Comparison of ENCODE assay signal across 8 cellular contexts in genomic region chr3:151146071-151146730, GRCh38. TPM values are rescaled to one million over a fixed set of nuclear protein-coding genes. Genes with fewer than 3 reads are reported as not detected.
DNase-seq lines count a peak whose midpoint lies in the region; ATAC-seq and TF ChIP-seq lines count a peak whose summit lies in the region.

No MANE protein-coding gene starts in this region.

- no peaks in the 10 kb centered on the region for H3K9me3 ChIP-seq in KOPT-K1 (ENCODE audit: insufficient read depth, low read length, poor library complexity, severe bottlenecking)
- no peaks in the 10 kb centered on the region for H3K9me3 ChIP-seq in OCI-LY3 (ENCODE audit: insufficient read depth, low read length)

- in situ Hi-C loops in G401 (cut with HindIII; ENCODE audit: low sequenced_read_pairs), result no loop called here

- peak overlapping the region; percentile 6 for H3K27ac ChIP-seq in KOPT-K1 (ENCODE audit: low read depth, low read length, poor library complexity, severe bottlenecking)
- H3K27ac ChIP-seq in OCI-LY3 (ENCODE audit: low read length), result no peak overlapping the region

- no peak overlapping the region for H2AFZ ChIP-seq in OCI-LY3 (ENCODE audit: low read depth, low read length)

- H3K9me3 Mint-ChIP-seq in activated T-cell treated with anti-CD3 and anti-CD28 coated beads, Interleukin-2, amount 50 U/mL, for 72 hours, result no peaks in the 10 kb centered on the region
- H3K9me3 Mint-ChIP-seq in nephron (no peaks in the 10 kb centered on the region), type B pancreatic cell (no peaks in the 10 kb centered on the region)

- ATAC-seq in GM21825 (IDR thresholded peaks at IDR 0.05; ENCODE audit: unreplicated experiment), result peak; percentile 95
- peak; percentile 89 to 90 for ATAC-seq in activated T-cell treated with anti-CD3 and anti-CD28 coated beads, Interleukin-2, amount 50 U/mL, for 72 hours (replicated peaks in 1 of 2)

- no peak overlapping the region for H3K27ac Mint-ChIP-seq in activated T-cell treated with anti-CD3 and anti-CD28 coated beads, Interleukin-2, amount 50 U/mL, for 72 hours
- H3K27ac Mint-ChIP-seq in nephron (no peak overlapping the region), type B pancreatic cell (no peak overlapping the region)

- H3K4me3 Mint-ChIP-seq in activated T-cell treated with anti-CD3 and anti-CD28 coated beads, Interleukin-2, amount 50 U/mL, for 72 hours, result no peak overlapping the region
- H3K4me3 Mint-ChIP-seq in nephron (no peak overlapping the region), type B pancreatic cell (no peak overlapping the region)

- H3K27me3 ChIP-seq in OCI-LY3 (ENCODE audit: low read depth, low read length), result no peaks in the 10 kb centered on the region

- no peaks in the 10 kb centered on the region for H3K79me2 ChIP-seq in OCI-LY3 (ENCODE audit: low read length)

- peak overlapping the region; percentile 92 for H3K4me2 ChIP-seq in OCI-LY3 (ENCODE audit: low read length)

- H3K27me3 Mint-ChIP-seq in activated T-cell treated with anti-CD3 and anti-CD28 coated beads, Interleukin-2, amount 50 U/mL, for 72 hours (ENCODE audit: low read depth), result peaks cover 12% of the 10 kb centered on the region
- H3K27me3 Mint-ChIP-seq in nephron (ENCODE audit: low read depth) (no peaks in the 10 kb centered on the region), type B pancreatic cell (peaks cover 2% of the 10 kb centered on the region)

- H4K20me1 ChIP-seq in OCI-LY3 (ENCODE audit: insufficient read depth, low read length), result no peaks in the 10 kb centered on the region

- peak overlapping the region; percentile 38 for H3K9ac ChIP-seq in OCI-LY3 (ENCODE audit: low read length)

- peaks cover 32% of the 10 kb centered on the region for H3K4me1 ChIP-seq in OCI-LY3 (ENCODE audit: low read length)

- peak; percentile 98 for TF ChIP-seq CTCF in OCI-LY3 (IDR thresholded peaks at IDR 0.05; ENCODE audit: low read depth, low read length)
- peak; percentile 91 for TF ChIP-seq CTCF in fibroblast of pulmonary artery (IDR thresholded peaks at IDR 0.05; ENCODE audit: low read length, missing control alignments)
- peak; percentile 90 to 95 (median 92) for TF ChIP-seq CTCF in nephron (IDR thresholded peaks at IDR 0.05; ENCODE audit: unreplicated experiment in 3 of 3)
- peak; percentile 91 for TF ChIP-seq CTCF in type B pancreatic cell (conservative IDR thresholded peaks at IDR 0.05)

- H3K36me3 ChIP-seq in KOPT-K1 (ENCODE audit: insufficient read depth, low read length), result peaks cover 4% of the 10 kb centered on the region; the same call in 1 of the 2 replicates
- no peaks in the 10 kb centered on the region for H3K36me3 ChIP-seq in OCI-LY3 (replicated peaks; ENCODE audit: low read depth, low read length)

- peaks cover 12% of the 10 kb centered on the region for H3K4me1 Mint-ChIP-seq in activated T-cell treated with anti-CD3 and anti-CD28 coated beads, Interleukin-2, amount 50 U/mL, for 72 hours (ENCODE audit: low read depth)
- H3K4me1 Mint-ChIP-seq in nephron (peaks cover 18% of the 10 kb centered on the region), type B pancreatic cell (ENCODE audit: unreplicated experiment) (no peaks in the 10 kb centered on the region)

- DNase-seq in G401 (ENCODE audit: low spot score) (peak; percentile 84), fibroblast of pulmonary artery (ENCODE audit: low read depth) (peak; percentile 82), type B pancreatic cell (ENCODE audit: extremely low spot score, unreplicated experiment) (no peak)
- DNase-seq in activated T-cell treated with anti-CD3 and anti-CD28 coated beads, Interleukin-2, amount 50 U/mL, for 72 hours, result peak; percentile 56 to 58

- H3K4me3 ChIP-seq in OCI-LY3 (ENCODE audit: low read length) (peak overlapping the region; percentile 73), fibroblast of pulmonary artery (replicated peaks; ENCODE audit: low read depth, low read length) (no peak overlapping the region)

- H3K36me3 Mint-ChIP-seq in activated T-cell treated with anti-CD3 and anti-CD28 coated beads, Interleukin-2, amount 50 U/mL, for 72 hours (ENCODE audit: insufficient read depth in 2 of 2), result no peaks in the 10 kb centered on the region
- H3K36me3 Mint-ChIP-seq in nephron (ENCODE audit: low read depth), result peaks cover 6% of the 10 kb centered on the region
- no peaks in the 10 kb centered on the region for H3K36me3 Mint-ChIP-seq in type B pancreatic cell

RNA-seq across cellular contexts. Expression of gene GPR171, which starts 56.8 kb away (rescaled TPM):
- total RNA-seq in G401 (2014; rRNA removed; shearing (Covaris generic)), result not detected in 2 replicates
- total RNA-seq in activated T-cell treated with anti-CD3 and anti-CD28 coated beads, Interleukin-2, amount 50 U/mL, for 72 hours, result 100 to 1,000 TPM in 1 of 2 donors, 10 to 100 TPM in 1; 83.7 to 101 TPM
- not detected in 2 replicates for total RNA-seq in type B pancreatic cell (ENCODE audit: low replicate concordance)

Comparison
In these comparisons a context has a peak if more than half of its experiments do, and no peak if none do; other contexts are left out.
1. RNA of gene GPR171, which starts 56.8 kb away (total RNA-seq): 83.7 to 101 TPM in activated T-cell treated with anti-CD3 and anti-CD28 coated beads, Interleukin-2, amount 50 U/mL, for 72 hours; not detected in G401 and not detected in type B pancreatic cell; every median in the first group is over 10 times any median in the second.
2. Peak in every context shown above with its lines, with median percentiles within 50 percentile points of each other: CTCF ChIP-seq.